10 cellular contexts compared by ENCODE assay signal in genomic region chr9:124839612-124840299, GRCh38. TPM values are rescaled to one million over a fixed set of nuclear protein-coding genes. Genes with fewer than 3 reads are reported as not detected.
DNase-seq lines count a peak whose midpoint lies in the region; ATAC-seq and TF ChIP-seq lines count a peak whose summit lies in the region.
"Had no signal": no experiment of that assay in that cellular context is flagged by ENCODE, and none has a peak within 500 bp of the region (broad histone marks: within the 10 kb centered on the region; RNA-seq: fewer than 3 reads in every experiment).

No MANE protein-coding gene starts in this region.

- ATAC-seq in Panc1 = peak; percentile 69
- no peak for ATAC-seq in stimulated activated naive CD8-positive, alpha-beta T cell treated with anti-CD3 and anti-CD28 coated beads, Interleukin-15, amount 100 ng/mL, for 72 hours

- 57 to 63% (median 61%) methylated on average over 10 to 12 of the region's 12 CpGs for WGBS in stomach, 5 donors

- H3K9me3 ChIP-seq in Panc1 (ENCODE audit: control insufficient read depth, insufficient read depth, low read depth, low read length) (no peaks in the 10 kb centered on the region), stomach (no peaks in the 10 kb centered on the region)

- H3K9me3 Mint-ChIP-seq in stimulated activated naive CD8-positive, alpha-beta T cell treated with anti-CD3 and anti-CD28 coated beads, Interleukin-15, amount 100 ng/mL, for 72 hours = no peaks in the 10 kb centered on the region

- H3K27me3 Mint-ChIP-seq in stimulated activated naive CD8-positive, alpha-beta T cell treated with anti-CD3 and anti-CD28 coated beads, Interleukin-15, amount 100 ng/mL, for 72 hours = peaks cover 44% of the 10 kb centered on the region

- no peaks in the 10 kb centered on the region for H3K36me3 ChIP-seq in Panc1 (ENCODE audit: control insufficient read depth, insufficient read depth, low read length)
- no peaks in the 10 kb centered on the region for H3K36me3 ChIP-seq in stomach

- DNase-seq in NCI-H748 (lab: John Stamatoyannopoulos, UW; ENCODE audit: unreplicated experiment) (peak; percentile 48), NCI-H748 treated with DMSO at 0.1 percent for 48 hours (lab: John Stamatoyannopoulos, UW) (no peak), Panc1 (ENCODE audit: low read depth, low spot score) (no peak), fibroblast of villous mesenchyme (ENCODE audit: low read depth) (no peak), stomach (no peak), NOMO-1 treated with DMSO at 0.1 percent for 48 hours (lab: John Stamatoyannopoulos, UW; ENCODE audit: unreplicated experiment) (no peak), AG08396 (ENCODE audit: low spot score) (no peak)
- DNase-seq in stimulated activated naive CD8-positive, alpha-beta T cell treated with anti-CD3 and anti-CD28 coated beads, Interleukin-15, amount 100 ng/mL, for 72 hours = no peak

- POLR2A ChIA-PET in Panc1 (lab: Charles Lee) = interaction anchor here (0.7 kb wide), 1 partner anchor 62 kb away, joined by 3 read pairs; no protein-coding TSS in a partner anchor

- H3K4me1 ChIP-seq in Panc1 (ENCODE audit: control insufficient read depth, insufficient read depth, low read length) (peaks cover 6% of the 10 kb centered on the region), stomach (peaks cover 8 to 20% (median 14%) of the 10 kb centered on the region in 4 donors)

- TF ChIP-seq CTCF in Panc1 (IDR thresholded peaks at IDR 0.05) (no peak; the same call in none of the 2 replicates), fibroblast of villous mesenchyme (IDR thresholded peaks at IDR 0.05; ENCODE audit: insufficient read depth, low read depth, low read length) (peak; percentile 68), stomach (IDR thresholded peaks at IDR 0.05) (peak in 4 of 7 experiments; percentile 14 to 47 (median 22))

- in situ Hi-C loops in Panc1 (cut with HindIII; ENCODE audit: low pct_unique_long_range_greater_than_20kb, low sequenced_read_pairs) = no loop called here

- intact Hi-C loops in Panc1 (cut with micrococcal nuclease; ENCODE audit: unreplicated experiment) = no loop called here
- intact Hi-C loops in stomach (cut with DNase I; ENCODE audit: low total_unique reads) = no loop called here

- H3K27me3 ChIP-seq in Panc1 (ENCODE audit: control insufficient read depth, insufficient read depth, low read length) (no peaks in the 10 kb centered on the region), stomach (peaks cover 0 to 15% (median 0%) of the 10 kb centered on the region in 3 donors)

- TF ChIP-seq POLR2A in stomach (IDR thresholded peaks at IDR 0.05) = no peak

- no peak overlapping the region for H3K27ac ChIP-seq in Panc1 (ENCODE audit: low read length)
- no peak overlapping the region for H3K27ac ChIP-seq in stomach
- H3K27ac ChIP-seq: HL-60 had no signal

- no peaks in the 10 kb centered on the region for H3K4me1 Mint-ChIP-seq in stimulated activated naive CD8-positive, alpha-beta T cell treated with anti-CD3 and anti-CD28 coated beads, Interleukin-15, amount 100 ng/mL, for 72 hours

- H3K27ac Mint-ChIP-seq in stimulated activated naive CD8-positive, alpha-beta T cell treated with anti-CD3 and anti-CD28 coated beads, Interleukin-15, amount 100 ng/mL, for 72 hours = peak overlapping the region in 1 of 2 donors; percentile 19

- H3K4me3 ChIP-seq in Panc1 (ENCODE audit: low read depth in 2 of 2, low read length in 2 of 2) = no peak overlapping the region
- H3K4me3 ChIP-seq in fibroblast of villous mesenchyme (ENCODE audit: low read depth, low read length) = no peak overlapping the region
- no peak overlapping the region for H3K4me3 ChIP-seq in stomach

- peak overlapping the region in 1 of 2 donors; percentile 18 for H3K4me3 Mint-ChIP-seq in stimulated activated naive CD8-positive, alpha-beta T cell treated with anti-CD3 and anti-CD28 coated beads, Interleukin-15, amount 100 ng/mL, for 72 hours

- CTCF ChIA-PET in Panc1 (lab: Charles Lee) = interaction anchor here (1.2 to 1.8 kb wide), 3 partner anchors 8 to 62 kb away, joined by 3 to 9 read pairs (median 7); partner anchors contain the start of genes OLFML2A and WDR38

- no TSS peak for BruUV-seq in Panc1 (replicated peaks; lab: Mats Ljungman, UMichigan)

- TF ChIP-seq EP300 in stomach (IDR thresholded peaks at IDR 0.05) = no peak

RNA-seq across cellular contexts. Expression of gene WDR38, which starts 13.5 kb away (rescaled TPM):
- total RNA-seq in Panc1 (2021; ENCODE audit: unreplicated experiment) (not detected), fibroblast of villous mesenchyme (not detected in 2 replicates), stomach (not detected)
- polyA plus RNA-seq in Panc1 (2012; ENCODE audit: insufficient read length) = not detected
- not detected for polyA plus RNA-seq in stomach
- total RNA-seq: activated CD8-positive, alpha-beta memory T cell treated with anti-CD3 and anti-CD28 coated beads for 36 hours had no signal

RNA-seq across cellular contexts. Expression of gene RPL35, which starts 22.0 kb away (rescaled TPM):
- total RNA-seq in Panc1 (2021; ENCODE audit: unreplicated experiment) = 758 TPM
- 1,211 TPM for polyA plus RNA-seq in Panc1 (2012; ENCODE audit: insufficient read length)
- total RNA-seq in fibroblast of villous mesenchyme = 1,727 and 1,986 TPM in 2 replicates
- 1,000 to 10,000 TPM in 4 of 5 donors, 100 to 1,000 TPM in 1; 941 to 2,249 (median 1,140) TPM for total RNA-seq in stomach
- 1,000 to 10,000 TPM; 5,221 to 6,131 (median 5,285) TPM for polyA plus RNA-seq in stomach

RNA-seq across cellular contexts. Expression of gene ARPC5L, which starts 22.2 kb away (rescaled TPM):
- total RNA-seq in Panc1 (2021; ENCODE audit: unreplicated experiment) (39.6 TPM), fibroblast of villous mesenchyme (14.2 TPM in 2 replicates), stomach (10 to 100 TPM in 4 of 5 donors, not detected in 1; 20.4 to 71.0 (median 29.3) TPM)
- polyA plus RNA-seq in Panc1 (2012; ENCODE audit: insufficient read length) = 45.4 TPM
- polyA plus RNA-seq in stomach = 10 to 100 TPM; 43.6 to 55.3 (median 49.6) TPM
